24 cellular contexts compared by ENCODE assay signal in the genomic region with DNA sequence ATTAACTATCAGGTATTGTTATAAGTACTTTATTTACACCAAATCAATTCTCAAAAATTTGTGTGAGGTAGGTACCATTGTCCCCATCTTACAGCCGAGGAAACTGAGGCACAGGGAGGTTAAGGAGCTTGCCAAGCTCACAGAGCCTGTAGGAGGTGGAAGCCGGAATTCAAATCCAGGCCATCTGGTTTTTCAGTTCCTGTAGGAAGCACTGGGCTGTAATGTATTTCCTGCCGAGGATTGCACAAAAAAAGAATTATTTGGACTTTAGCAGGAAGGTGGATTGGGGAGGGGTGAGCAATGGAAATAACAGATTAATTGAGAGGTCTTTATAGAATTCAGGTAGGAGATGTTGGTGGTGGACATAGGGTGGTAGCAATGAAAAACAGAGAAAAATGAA.
"Had no signal": no experiment of that assay in that cellular context is flagged by ENCODE, and none has a peak within 500 bp of the region (broad histone marks: within the 10 kb centered on the region; RNA-seq: fewer than 3 reads in every experiment).

No MANE protein-coding gene starts in this region.

- H3K27ac Mint-ChIP-seq: activated CD8-positive, alpha-beta T cell treated with anti-CD3 and anti-CD28 coated beads, Interleukin-2, amount 10 ng/mL, durations not matched to agents 7 days and 5 days; activated naive CD4-positive, alpha-beta T cell treated with anti-CD3 and anti-CD28 coated beads, Interleukin-2, amount 50 U/mL, for 24 hours; WTC11 had no signal

- H3K4me1 ChIP-seq: SJSA1 had no signal

- H3K4me3 Mint-ChIP-seq: activated CD8-positive, alpha-beta T cell treated with anti-CD3 and anti-CD28 coated beads, Interleukin-2, amount 10 ng/mL, durations not matched to agents 7 days and 5 days; activated naive CD4-positive, alpha-beta T cell treated with anti-CD3 and anti-CD28 coated beads, Interleukin-2, amount 50 U/mL, for 24 hours; WTC11 had no signal

- H3K4me1 Mint-ChIP-seq: activated naive CD4-positive, alpha-beta T cell treated with anti-CD3 and anti-CD28 coated beads, Interleukin-2, amount 50 U/mL, for 24 hours; WTC11 had no signal

- H3K27me3 ChIP-seq: SJSA1 had no signal

- DNase-seq: activated CD4-positive, alpha-beta T cell treated with anti-CD3 and anti-CD28 coated beads for 48 hours; activated CD4-positive, alpha-beta T cell treated with anti-CD3 and anti-CD28 coated beads, Interleukin-2, amount 50 U/mL, for 4 hours; activated CD4-positive, CD25-positive, alpha-beta regulatory T cell treated with anti-CD3 and anti-CD28 coated beads, Interleukin-2, amount 50 U/mL, for 72 hours; activated CD8-positive, alpha-beta memory T cell treated with anti-CD3 and anti-CD28 coated beads, Interleukin-2, amount 50 U/mL, for 48 hours; activated CD8-positive, alpha-beta T cell treated with anti-CD3 and anti-CD28 coated beads, Interleukin-2, amount 10 ng/mL, durations not matched to agents 7 days and 5 days; activated T-cell treated with anti-CD3 and anti-CD28 coated beads, Interleukin-2, amount 50 U/mL, for 1 hour; Karpas-422; MM.1S; NCI-H1105; NCI-H1436; NCI-H1694 treated with DMSO at 0.1 percent for 48 hours; NCI-H2029 treated with DMSO at 0.1 percent for 48 hours; NCI-H345; NCI-H510A; NCI-H526 treated with DMSO at 0.1 percent for 48 hours; OCI-M1; SHP77; SW 1271 had no signal

- H3K27me3 Mint-ChIP-seq: activated naive CD4-positive, alpha-beta T cell treated with anti-CD3 and anti-CD28 coated beads, Interleukin-2, amount 50 U/mL, for 24 hours had no signal

- H3K9me3 Mint-ChIP-seq: activated naive CD4-positive, alpha-beta T cell treated with anti-CD3 and anti-CD28 coated beads, Interleukin-2, amount 50 U/mL, for 24 hours had no signal

- H3K27ac ChIP-seq: SJSA1 had no signal

- H3K36me3 Mint-ChIP-seq: activated naive CD4-positive, alpha-beta T cell treated with anti-CD3 and anti-CD28 coated beads, Interleukin-2, amount 50 U/mL, for 24 hours had no signal

- H3K4me3 ChIP-seq: K562, SJSA1 had no signal

- H3K36me3 ChIP-seq: SJSA1 had no signal

- ATAC-seq: activated CD8-positive, alpha-beta T cell treated with anti-CD3 and anti-CD28 coated beads, Interleukin-2, amount 10 ng/mL, durations not matched to agents 7 days and 5 days; K562; Panc1; SK-N-SH treated with all-trans-retinoic acid at 6 μM for 48 hours; WTC11 had no signal
